Comparison of ENCODE assay signal across 26 cellular contexts in the genomic region with DNA sequence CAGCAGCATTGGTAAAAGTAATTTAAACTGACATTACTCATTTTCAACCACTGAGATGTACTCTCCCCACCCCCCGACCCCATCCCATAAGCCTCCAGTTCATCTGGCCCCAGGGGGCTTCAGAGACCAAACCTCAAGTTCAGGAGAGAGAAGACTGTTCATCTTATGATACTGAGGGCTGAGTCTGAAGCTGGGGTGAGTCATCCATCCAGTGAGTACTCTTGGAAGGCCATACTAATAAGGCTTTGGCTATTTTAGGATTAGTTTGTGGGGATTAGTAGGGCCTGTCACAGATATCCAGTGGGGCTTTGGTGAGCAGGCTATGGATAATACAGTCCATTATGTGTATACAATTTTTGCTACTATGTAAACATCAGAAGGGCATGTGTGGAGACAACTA.
A peak's percentile ranks its signal among the peaks of the same experiment; 100 is the strongest.
DNase-seq lines count a peak whose midpoint lies in the region; ATAC-seq and TF ChIP-seq lines count a peak whose summit lies in the region.
"Had no signal": no experiment of that assay in that cellular context is flagged by ENCODE, and none has a peak within 500 bp of the region (broad histone marks: within the 10 kb centered on the region; RNA-seq: fewer than 3 reads in every experiment).

No MANE protein-coding gene starts in this region.

- no peaks in the 10 kb centered on the region for H3K36me3 ChIP-seq in esophagus muscularis mucosa
- H3K36me3 ChIP-seq: heart left ventricle, ovary, right atrium auricular region had no signal

- H3K9me3 ChIP-seq in esophagus muscularis mucosa = no peaks in the 10 kb centered on the region
- H3K9me3 ChIP-seq: heart left ventricle, ovary, right atrium auricular region had no signal

- H3K36me3 Mint-ChIP-seq in activated T-cell treated with anti-CD3 and anti-CD28 coated beads, Interleukin-2, amount 50 U/mL, for 72 hours (ENCODE audit: insufficient read depth in 2 of 2) = no peaks in the 10 kb centered on the region
- H3K36me3 Mint-ChIP-seq: CD14-positive monocyte; naive thymus-derived CD8-positive, alpha-beta T cell; type B pancreatic cell had no signal

- H3K4me3 Mint-ChIP-seq in activated T-cell treated with anti-CD3 and anti-CD28 coated beads, Interleukin-2, amount 50 U/mL, for 72 hours = no peak overlapping the region
- H3K4me3 Mint-ChIP-seq: activated CD8-positive, alpha-beta T cell treated with anti-CD3 and anti-CD28 coated beads for 36 hours; CD14-positive monocyte; effector memory CD8-positive, alpha-beta T cell; naive thymus-derived CD8-positive, alpha-beta T cell; type B pancreatic cell had no signal

- H3K4me3 ChIP-seq in cardiac fibroblast (replicated peaks in 1 of 2; ENCODE audit: low read depth in 2 of 2, low read length in 2 of 2) (no peak overlapping the region), esophagus muscularis mucosa (no peak overlapping the region)
- H3K4me3 ChIP-seq: heart left ventricle, ovary, right atrium auricular region had no signal

- no peaks in the 10 kb centered on the region for H3K4me1 ChIP-seq in esophagus muscularis mucosa
- H3K4me1 ChIP-seq: heart left ventricle, right atrium auricular region had no signal

- no peaks in the 10 kb centered on the region for H3K9me3 Mint-ChIP-seq in activated T-cell treated with anti-CD3 and anti-CD28 coated beads, Interleukin-2, amount 50 U/mL, for 72 hours
- H3K9me3 Mint-ChIP-seq: activated CD8-positive, alpha-beta T cell treated with anti-CD3 and anti-CD28 coated beads for 36 hours; effector memory CD8-positive, alpha-beta T cell; naive thymus-derived CD8-positive, alpha-beta T cell had no signal

- no peak for TF ChIP-seq CTCF in cardiac fibroblast (IDR thresholded peaks at IDR 0.05; ENCODE audit: low read depth, low read length)
- no peak for TF ChIP-seq CTCF in esophagus muscularis mucosa (IDR thresholded peaks at IDR 0.05)

- no peak overlapping the region for H3K27ac Mint-ChIP-seq in activated T-cell treated with anti-CD3 and anti-CD28 coated beads, Interleukin-2, amount 50 U/mL, for 72 hours
- H3K27ac Mint-ChIP-seq: activated CD8-positive, alpha-beta T cell treated with anti-CD3 and anti-CD28 coated beads for 36 hours; effector memory CD8-positive, alpha-beta T cell; naive thymus-derived CD8-positive, alpha-beta T cell; type B pancreatic cell had no signal

- no peak for ATAC-seq in HG02870 (IDR thresholded peaks at IDR 0.05; ENCODE audit: unreplicated experiment)
- no peak for ATAC-seq in GM21381 (IDR thresholded peaks at IDR 0.05; ENCODE audit: unreplicated experiment)
- no peak for ATAC-seq in activated T-cell treated with anti-CD3 and anti-CD28 coated beads, Interleukin-2, amount 50 U/mL, for 72 hours (replicated peaks in 1 of 2)
- ATAC-seq: activated CD8-positive, alpha-beta T cell treated with anti-CD3 and anti-CD28 coated beads for 36 hours; effector memory CD8-positive, alpha-beta T cell; HCT116; heart left ventricle; naive thymus-derived CD8-positive, alpha-beta T cell; SK-N-SH treated with all-trans-retinoic acid at 6 μM for 48 hours had no signal

- intact Hi-C loops in esophagus muscularis mucosa (cut with DNase I) = no loop called here

- H3K27ac ChIP-seq in esophagus muscularis mucosa (replicated peaks in 1 of 4) = no peak overlapping the region
- H3K27ac ChIP-seq: heart left ventricle, ovary, right atrium auricular region had no signal

- TF ChIP-seq EP300 in esophagus muscularis mucosa (IDR thresholded peaks at IDR 0.05) = no peak

- DNase-seq in AG20443 (ENCODE audit: low spot score) = peak; percentile 50
- peak; percentile 31 for DNase-seq in NCI-H69 (lab: John Stamatoyannopoulos, UW)
- DNase-seq in cardiac fibroblast (ENCODE audit: low read depth in 2 of 2) = peak; percentile 2 to 4
- peak; percentile 62 for DNase-seq in myocyte (ENCODE audit: low read depth)
- no peak for DNase-seq in esophagus muscularis mucosa (ENCODE audit: extremely low spot score)
- no peak for DNase-seq in activated T-cell treated with anti-CD3 and anti-CD28 coated beads, Interleukin-2, amount 50 U/mL, for 72 hours
- DNase-seq: ACHN; activated CD4-positive, CD25-positive, alpha-beta regulatory T cell; activated CD8-positive, alpha-beta T cell treated with anti-CD3 and anti-CD28 coated beads for 36 hours; activated gamma-delta T cell; activated T-cell treated with anti-CD3 and anti-CD28 coated beads for 4 hours; amygdala; DMS 273 treated with DMSO at 0.1 percent for 48 hours; effector memory CD8-positive, alpha-beta T cell; heart left ventricle; naive thymus-derived CD8-positive, alpha-beta T cell; NCI-H146; ovary; stimulated activated CD8-positive, alpha-beta memory T cell treated with anti-CD3 and anti-CD28 coated beads, Interleukin-4, amount 100 ng/mL, for 48 hours had no signal

- no peaks in the 10 kb centered on the region for H3K4me1 Mint-ChIP-seq in activated T-cell treated with anti-CD3 and anti-CD28 coated beads, Interleukin-2, amount 50 U/mL, for 72 hours (ENCODE audit: low read depth)
- H3K4me1 Mint-ChIP-seq: CD14-positive monocyte; naive thymus-derived CD8-positive, alpha-beta T cell had no signal

- no peak for TF ChIP-seq POLR2A in esophagus muscularis mucosa (IDR thresholded peaks at IDR 0.05; ENCODE audit: low read depth)

- H3K27me3 ChIP-seq in esophagus muscularis mucosa = no peaks in the 10 kb centered on the region
- H3K27me3 ChIP-seq: heart left ventricle, right atrium auricular region had no signal

- 100% methylated on average over 1 of the region's 1 CpG for whole genome bisulfite sequencing in esophagus muscularis mucosa

- no peaks in the 10 kb centered on the region for H3K27me3 Mint-ChIP-seq in activated T-cell treated with anti-CD3 and anti-CD28 coated beads, Interleukin-2, amount 50 U/mL, for 72 hours (ENCODE audit: low read depth)
- H3K27me3 Mint-ChIP-seq: activated CD8-positive, alpha-beta T cell treated with anti-CD3 and anti-CD28 coated beads for 36 hours; effector memory CD8-positive, alpha-beta T cell; naive thymus-derived CD8-positive, alpha-beta T cell; type B pancreatic cell had no signal

Comparison
In these comparisons a context has a peak if more than half of its experiments do, and no peak if none do; other contexts are left out.
1. DNase-seq: peak in AG20443 (single experiment), NCI-H69 (single experiment), cardiac fibroblast (2 of 2) and myocyte (single experiment); none in esophagus muscularis mucosa (single experiment) and activated T-cell treated with anti-CD3 and anti-CD28 coated beads, Interleukin-2, amount 50 U/mL, for 72 hours (0 of 2).